ENCODE assay signal across 1 cellular context in genomic region chr20:25745738-25746137, GRCh38.
TF ChIP-seq lines count a peak whose summit lies in the region.

No MANE protein-coding gene starts in this region.

TF ChIP-seq in H1, 55 proteins besides CTCF, POLR2A, EP300 and RAD21:
- TF ChIP-seq GTF2F1 (IDR thresholded peaks at IDR 0.05; ENCODE audit: borderline replicate concordance, low read depth, low read length) (no peak), SIRT6 (IDR thresholded peaks at IDR 0.05; ENCODE audit: low read length) (no peak), ASH2L (IDR thresholded peaks at IDR 0.05; ENCODE audit: low read length) (no peak), ATF2 (IDR thresholded peaks at IDR 0.05; ENCODE audit: low read length) (no peak), NANOG (IDR thresholded peaks at IDR 0.05; ENCODE audit: insufficient read depth, low read depth, low read length, poor library complexity, severe bottlenecking) (no peak), RXRA (IDR thresholded peaks at IDR 0.05; ENCODE audit: insufficient read depth, low read depth, low read length) (no peak), TEAD4 (IDR thresholded peaks at IDR 0.05; ENCODE audit: low read depth, low read length) (no peak), SIN3A (conservative IDR thresholded peaks at IDR 0.05 in 1 of 2, IDR thresholded peaks at IDR 0.05 in 1 of 2; ENCODE audit: low read depth in 1 of 2, low read length in 2 of 2) (no peak), E2F6 (IDR thresholded peaks at IDR 0.05) (no peak), NRF1 (IDR thresholded peaks at IDR 0.05; ENCODE audit: low read depth, low read length) (no peak), CHD2 (IDR thresholded peaks at IDR 0.05; ENCODE audit: low read length) (no peak), HDAC6 (IDR thresholded peaks at IDR 0.05; ENCODE audit: low read depth, low read length) (no peak), BRCA1 (IDR thresholded peaks at IDR 0.05; ENCODE audit: low read depth, low read length) (no peak), ZNF274 (IDR thresholded peaks at IDR 0.05; ENCODE audit: borderline replicate concordance, extremely low read depth, low read length) (no peak), GABPA (IDR thresholded peaks at IDR 0.05; ENCODE audit: borderline replicate concordance, insufficient read depth, low read length) (no peak), KDM4A (IDR thresholded peaks at IDR 0.05; ENCODE audit: low read depth, low read length, severe bottlenecking) (no peak), RFX5 (IDR thresholded peaks at IDR 0.05; ENCODE audit: borderline replicate concordance, low read depth, low read length) (no peak)
